Comparison of ENCODE assay signal across 24 cellular contexts in genomic region chr4:48853604-48854394, GRCh38. TPM values are rescaled to one million over a fixed set of nuclear protein-coding genes. Genes with fewer than 3 reads are reported as not detected.
DNase-seq lines count a peak whose midpoint lies in the region; ATAC-seq and TF ChIP-seq lines count a peak whose summit lies in the region.
"Had no signal": no experiment of that assay in that cellular context is flagged by ENCODE, and none has a peak within 500 bp of the region (broad histone marks: within the 10 kb centered on the region; RNA-seq: fewer than 3 reads in every experiment).

No MANE protein-coding gene starts in this region.

- CTCF ChIA-PET in A673 (lab: Charles Lee): no interaction called here
- CTCF ChIA-PET in HCT116 (lab: Charles Lee): no interaction called here

- no peak for TF ChIP-seq POLR2A in HCT116 (IDR thresholded peaks at IDR 0.05; ENCODE audit: borderline replicate concordance, extremely low read depth, insufficient read depth, insufficient read length)

- BruUV-seq in A673 (replicated peaks; lab: Mats Ljungman, UMichigan): TSS peak; percentile 7
- BruUV-seq in HCT116 (replicated peaks; lab: Mats Ljungman, UMichigan): TSS peak; percentile 16

- peaks cover 4% of the 10 kb centered on the region for H3K36me3 Mint-ChIP-seq in T-helper 17 cell (ENCODE audit: low read depth)
- peaks cover 40% of the 10 kb centered on the region for H3K36me3 Mint-ChIP-seq in central memory CD8-positive, alpha-beta T cell (ENCODE audit: insufficient read depth)

- H3K4me3 Mint-ChIP-seq in T-helper 17 cell: no peak overlapping the region
- H3K4me3 Mint-ChIP-seq in central memory CD8-positive, alpha-beta T cell: no peak overlapping the region
- H3K4me3 Mint-ChIP-seq: CD4-positive, CD25-positive, alpha-beta regulatory T cell had no signal

- H3K4me1 ChIP-seq in A673 (ENCODE audit: insufficient read depth, low read length, poor library complexity, severe bottlenecking): no peaks in the 10 kb centered on the region
- no peaks in the 10 kb centered on the region for H3K4me1 ChIP-seq in HCT116 (ENCODE audit: control insufficient read depth in 1 of 2, insufficient read depth in 2 of 2, low read length in 2 of 2)
- H3K4me1 ChIP-seq: SJSA1 had no signal

- no peak overlapping the region for H3K9ac ChIP-seq in HCT116 (ENCODE audit: low read length)

- peaks cover 24% of the 10 kb centered on the region for H3K36me3 ChIP-seq in A673 (ENCODE audit: insufficient read depth, low read length, poor library complexity, severe bottlenecking)
- peaks cover 20 to 35% of the 10 kb centered on the region in 2 experiments for H3K36me3 ChIP-seq in HCT116 (ENCODE audit: control insufficient read depth in 1 of 2, insufficient read depth in 2 of 2, low read length in 2 of 2)

- no peaks in the 10 kb centered on the region for H3K9me3 ChIP-seq in A673 (ENCODE audit: low read depth, low read length, poor library complexity, severe bottlenecking)
- H3K9me3 ChIP-seq in HCT116 (ENCODE audit: control insufficient read depth in 1 of 2, insufficient read depth in 1 of 2, low read depth in 1 of 2, low read length in 2 of 2): no peaks in the 10 kb centered on the region
- H3K9me3 ChIP-seq in T-helper 17 cell (ENCODE audit: control insufficient read depth, low read length, poor library complexity, severe bottlenecking): no peaks in the 10 kb centered on the region
- H3K9me3 ChIP-seq: SJSA1 had no signal

- DNase-seq in A673 (ENCODE audit: low spot score) (no peak), HCT116 (ENCODE audit: low read depth, low spot score) (no peak), T-helper 17 cell (no peak), occipital lobe (lab: John Stamatoyannopoulos, UW) (no peak), NCI-H1048 (lab: John Stamatoyannopoulos, UW) (no peak)
- DNase-seq in central memory CD8-positive, alpha-beta T cell (ENCODE audit: low spot score in 2 of 2): no peak
- DNase-seq: CD4-positive, CD25-positive, alpha-beta regulatory T cell; COR-L47; DMS 273 treated with DMSO at 0.1 percent for 48 hours; DMS79 treated with DMSO at 0.1 percent for 48 hours; GOT3; HCEC 1CT; KBM-7; NCI-H1092 treated with DMSO at 0.1 percent for 48 hours; NCI-H1436 treated with DMSO at 0.1 percent for 48 hours; NCI-H1930; NCI-H2227 treated with DMSO at 0.1 percent for 48 hours; NCI-H524; NCI-H774; NK-92 treated with Interleukin-12 subunit alpha and Interleukin-12 subunit beta, amount 100 ng/mL, for 24 hours had no signal

- intact Hi-C loops in A673 (cut with micrococcal nuclease; ENCODE audit: unreplicated experiment) (no loop called here), HCT116 (cut with micrococcal nuclease) (loop anchor here (10.0 kb wide), 1 partner anchor 279 kb away; no protein-coding TSS in a partner anchor)

- H3K27me3 ChIP-seq in A673 (replicated peaks; ENCODE audit: insufficient read depth, low read depth, low read length, poor library complexity): no peaks in the 10 kb centered on the region
- H3K27me3 ChIP-seq in HCT116 (ENCODE audit: insufficient read depth, low read length): no peaks in the 10 kb centered on the region
- H3K27me3 ChIP-seq: SJSA1 had no signal

- no peaks in the 10 kb centered on the region for H3K9me2 ChIP-seq in HCT116 (ENCODE audit: insufficient read depth)

- H3K4me2 ChIP-seq in HCT116 (ENCODE audit: low read length): no peak overlapping the region

- H3K4me1 Mint-ChIP-seq in T-helper 17 cell: peaks cover 3% of the 10 kb centered on the region
- peaks cover 5% of the 10 kb centered on the region for H3K4me1 Mint-ChIP-seq in central memory CD8-positive, alpha-beta T cell

- H3K79me2 ChIP-seq in HCT116 (ENCODE audit: insufficient read depth, low read length): peaks cover 16% of the 10 kb centered on the region

- RAD21 ChIA-PET in HCT116 (lab: Charles Lee; ENCODE audit: low non-redundant PET in 1 of 2, low total read pairs in 2 of 2, uncharacterized antibody in 2 of 2, unreplicated experiment in 2 of 2): no interaction called here

- H2AFZ ChIP-seq in HCT116 (ENCODE audit: low read depth, low read length, poor library complexity, severe bottlenecking): no peak overlapping the region

- H3K9me3 Mint-ChIP-seq in central memory CD8-positive, alpha-beta T cell: no peaks in the 10 kb centered on the region
- H3K9me3 Mint-ChIP-seq: CD4-positive, CD25-positive, alpha-beta regulatory T cell had no signal

- no peak overlapping the region for H3K4me3 ChIP-seq in A673 (ENCODE audit: low read depth, low read length, poor library complexity, severe bottlenecking)
- no peak overlapping the region for H3K4me3 ChIP-seq in HCT116 (replicated peaks in 1 of 2; ENCODE audit: low read depth in 1 of 2, low read length in 2 of 2)
- H3K4me3 ChIP-seq: SJSA1 had no signal

- peaks cover 4% of the 10 kb centered on the region; the same call in 1 of the 2 replicates for H4K20me1 ChIP-seq in HCT116 (ENCODE audit: insufficient read depth)

- H3K27me3 Mint-ChIP-seq in T-helper 17 cell: no peaks in the 10 kb centered on the region
- no peaks in the 10 kb centered on the region for H3K27me3 Mint-ChIP-seq in central memory CD8-positive, alpha-beta T cell
- H3K27me3 Mint-ChIP-seq: CD4-positive, CD25-positive, alpha-beta regulatory T cell had no signal

- TF ChIP-seq CTCF in A673 (conservative IDR thresholded peaks at IDR 0.05; ENCODE audit: low read depth, low read length) (no peak), HCT116 (IDR thresholded peaks at IDR 0.05 in 2 of 3, conservative IDR thresholded peaks at IDR 0.05 in 1 of 3; ENCODE audit: borderline replicate concordance in 1 of 3, insufficient read depth in 1 of 3, low read depth in 2 of 3, low read length in 2 of 3) (no peak)

- ATAC-seq in HCT116 (no peak), T-helper 17 cell (no peak), GM18502 (IDR thresholded peaks at IDR 0.05; ENCODE audit: poor library complexity, unreplicated experiment) (no peak), HG02884 (IDR thresholded peaks at IDR 0.05; ENCODE audit: unreplicated experiment) (no peak)
- no peak for ATAC-seq in central memory CD8-positive, alpha-beta T cell (replicated peaks; ENCODE audit: extremely low read depth, poor library complexity, severe bottlenecking)
- ATAC-seq: Right ventricle myocardium inferior had no signal

- H3K27ac Mint-ChIP-seq in T-helper 17 cell: peak overlapping the region; percentile 82
- H3K27ac Mint-ChIP-seq in central memory CD8-positive, alpha-beta T cell (ENCODE audit: low read depth): peak overlapping the region; percentile 64

- no peak for TF ChIP-seq RAD21 in HCT116 (IDR thresholded peaks at IDR 0.05; ENCODE audit: low read depth)

- H3K27ac ChIP-seq in A673 (ENCODE audit: low read depth, low read length, poor library complexity, severe bottlenecking) (no peak overlapping the region), HCT116 (ENCODE audit: low read depth, low read length) (no peak overlapping the region)
- H3K27ac ChIP-seq: SJSA1 had no signal

- POLR2A ChIA-PET in A673 (lab: Charles Lee; ENCODE audit: low non-redundant PET): no interaction called here
- POLR2A ChIA-PET in HCT116 (lab: Charles Lee): no interaction called here

TF ChIP-seq in HCT116, 20 proteins besides CTCF, POLR2A, EP300 and RAD21:
- TF ChIP-seq CEBPB (IDR thresholded peaks at IDR 0.05; ENCODE audit: low read depth) (no peak), ZFX (IDR thresholded peaks at IDR 0.05) (no peak), SP1 (IDR thresholded peaks at IDR 0.05; ENCODE audit: low read depth) (no peak), EZH2 (IDR thresholded peaks at IDR 0.05) (no peak)

RNA-seq across cellular contexts. Expression of gene OCIAD1, which starts 22.9 kb away (rescaled TPM):
- total RNA-seq in A673 (2021): 138 and 143 TPM in 2 replicates
- total RNA-seq in HCT116 (2021; ENCODE audit: unreplicated experiment): 163 TPM
- polyA plus RNA-seq in HCT116 (2012): 82.6 and 94.0 TPM in 2 replicates
- total RNA-seq in T-helper 17 cell: 10 to 100 TPM; 76.1 to 78.8 TPM
- total RNA-seq in occipital lobe: 144 TPM

RNA-seq across cellular contexts. Expression of gene OCIAD2, which starts 52.8 kb away (rescaled TPM):
- total RNA-seq in A673 (2021): 139 and 166 TPM in 2 replicates
- total RNA-seq in HCT116 (2021; ENCODE audit: unreplicated experiment): 64.0 TPM
- 135 and 147 TPM in 2 replicates for polyA plus RNA-seq in HCT116 (2012)
- 10 to 100 TPM; 54.1 to 61.9 TPM for total RNA-seq in T-helper 17 cell
- 27.6 TPM for total RNA-seq in occipital lobe
